In genomic region chr1:27934818-27935549, GRCh38 we compare ENCODE assay signal across 8 cellular contexts. TPM values are rescaled to one million over a fixed set of nuclear protein-coding genes. Genes with fewer than 3 reads are reported as not detected.
A peak's percentile ranks its signal among the peaks of the same experiment; 100 is the strongest.
DNase-seq lines count a peak whose midpoint lies in the region; ATAC-seq, FAIRE-seq and TF ChIP-seq lines count a peak whose summit lies in the region.

Gene SMPDL3B (plus strand): TSS chr1:27935000. CDS start chr1:27935184, 184 bp downstream.

- DNase-seq in activated T-cell treated with anti-CD3 and anti-CD28 coated beads, Interleukin-2, amount 50 U/mL, for 4 hours, result no peak
- DNase-seq in activated T-cell treated with anti-CD3 and anti-CD28 coated beads, Interleukin-2, amount 50 U/mL, for 1 hour, result no peak
- DNase-seq in NCI-H524 (lab: John Stamatoyannopoulos, UW), result peak; percentile 88 to 91
- peak; percentile 63 for DNase-seq in mammary epithelial cell
- no peak for DNase-seq in naive thymus-derived CD4-positive, alpha-beta T cell
- no peak for DNase-seq in GM03348 (ENCODE audit: low spot score)
- DNase-seq in frontal cortex (ENCODE audit: low spot score in 2 of 2), result no peak
- DNase-seq in activated CD8-positive, alpha-beta memory T cell treated with anti-CD3 and anti-CD28 coated beads for 24 hours, result no peak

- CTCF ChIA-PET in mammary epithelial cell (lab: Charles Lee; ENCODE audit: low non-redundant PET), result no interaction called here
- CTCF ChIA-PET in naive thymus-derived CD4-positive, alpha-beta T cell (lab: Charles Lee), result interaction anchor here (0.6 kb wide), 1 partner anchor 257 kb away, joined by 3 read pairs; no protein-coding TSS in a partner anchor

- H3K4me1 Mint-ChIP-seq in activated T-cell treated with anti-CD3 and anti-CD28 coated beads, Interleukin-2, amount 50 U/mL, for 4 hours (ENCODE audit: low read depth), result peaks cover 11% of the 10 kb centered on the region
- H3K4me1 Mint-ChIP-seq in naive thymus-derived CD4-positive, alpha-beta T cell, result peaks cover 7 to 53% (median 12%) of the 10 kb centered on the region in 7 donors

- no peaks in the 10 kb centered on the region for H3K27me3 ChIP-seq in mammary epithelial cell (ENCODE audit: insufficient read depth, low read length)
- H3K27me3 ChIP-seq in naive thymus-derived CD4-positive, alpha-beta T cell (ENCODE audit: control insufficient read depth in 2 of 2, insufficient read depth in 2 of 2, low read length in 2 of 2), result no peaks in the 10 kb centered on the region

- BruUV-seq in mammary epithelial cell (replicated peaks; lab: Mats Ljungman, UMichigan), result no TSS peak

- no peaks in the 10 kb centered on the region for H3K9me3 Mint-ChIP-seq in activated T-cell treated with anti-CD3 and anti-CD28 coated beads, Interleukin-2, amount 50 U/mL, for 4 hours
- H3K9me3 Mint-ChIP-seq in naive thymus-derived CD4-positive, alpha-beta T cell, result no peaks in the 10 kb centered on the region

- WGBS in mammary epithelial cell (ENCODE audit: low coverage, missing lambda C conversion rate), result 3% methylated on average over 15 of the region's 16 CpGs

- intact Hi-C loops in mammary epithelial cell (cut with micrococcal nuclease), result loop anchor here (1.0 to 5.0 kb wide), 2 partner anchors 24 to 42 kb away; partner anchors contain the start of gene XKR8
- intact Hi-C loops in naive thymus-derived CD4-positive, alpha-beta T cell (cut with micrococcal nuclease), result no loop called here

- TF ChIP-seq CTCF in mammary epithelial cell (conservative IDR thresholded peaks at IDR 0.05 in 1 of 2, IDR thresholded peaks at IDR 0.05 in 1 of 2; ENCODE audit: extremely low read depth in 1 of 2, insufficient read depth in 1 of 2, low read depth in 1 of 2, low read length in 2 of 2), result peak; percentile 18 to 43

- peak within 1 kb of the TSS; percentile 65 for H3K4me3 Mint-ChIP-seq in activated T-cell treated with anti-CD3 and anti-CD28 coated beads, Interleukin-2, amount 50 U/mL, for 4 hours
- peak within 1 kb of the TSS in 9 of 10 donors; percentile 35 to 66 (median 57) for H3K4me3 Mint-ChIP-seq in naive thymus-derived CD4-positive, alpha-beta T cell

- peak within 1 kb of the TSS; percentile 99 for H2AFZ ChIP-seq in mammary epithelial cell (ENCODE audit: low read depth, low read length)

- H3K27me3 Mint-ChIP-seq in activated T-cell treated with anti-CD3 and anti-CD28 coated beads, Interleukin-2, amount 50 U/mL, for 4 hours (ENCODE audit: low read depth), result peaks cover 15% of the 10 kb centered on the region
- peaks cover 5 to 15% (median 11%) of the 10 kb centered on the region in 5 donors for H3K27me3 Mint-ChIP-seq in naive thymus-derived CD4-positive, alpha-beta T cell

- in situ Hi-C loops in mammary epithelial cell (cut with MboI; ENCODE audit: low sequenced_read_pairs in 2 of 2), result no loop called here

- POLR2A ChIA-PET in naive thymus-derived CD4-positive, alpha-beta T cell (lab: Charles Lee), result interaction anchor here (0.6 to 1.0 kb wide), 2 partner anchors 20 to 47 kb away, joined by 3 to 4 read pairs; no protein-coding TSS in a partner anchor

- peak within 1 kb of the TSS in 4 of 9 donors; percentile 4 to 61 (median 36) for H3K27ac Mint-ChIP-seq in naive thymus-derived CD4-positive, alpha-beta T cell

- H3K36me3 Mint-ChIP-seq in activated T-cell treated with anti-CD3 and anti-CD28 coated beads, Interleukin-2, amount 50 U/mL, for 4 hours (ENCODE audit: insufficient read depth), result no peaks in the 10 kb centered on the region
- H3K36me3 Mint-ChIP-seq in naive thymus-derived CD4-positive, alpha-beta T cell, result peaks cover 0 to 3% (median 0%) of the 10 kb centered on the region in 5 donors

- peaks cover 9% of the 10 kb centered on the region for H3K4me1 ChIP-seq in mammary epithelial cell (ENCODE audit: insufficient read depth, low read length)
- H3K4me1 ChIP-seq in naive thymus-derived CD4-positive, alpha-beta T cell (ENCODE audit: control insufficient read depth in 2 of 2, insufficient read depth in 2 of 2, low read length in 2 of 2), result peaks cover 0 to 8% of the 10 kb centered on the region in 2 donors

- FAIRE-seq in frontal cortex (lab: Jason Lieb, UNC), result no peak

- no peaks in the 10 kb centered on the region for H4K20me1 ChIP-seq in mammary epithelial cell (ENCODE audit: insufficient read depth, low read length)

- H3K9ac ChIP-seq in mammary epithelial cell (ENCODE audit: insufficient read depth, low read length), result no peak within 1 kb of the TSS

- peak within 1 kb of the TSS; percentile 87 for H3K4me2 ChIP-seq in mammary epithelial cell (ENCODE audit: insufficient read depth, low read depth, low read length)

- dilution Hi-C loops in mammary epithelial cell (cut with HindIII; ENCODE audit: low sequenced_read_pairs), result loop anchor here (5.0 kb wide), 1 partner anchor 102 kb away; no protein-coding TSS in a partner anchor

- no peaks in the 10 kb centered on the region for H3K36me3 ChIP-seq in mammary epithelial cell (ENCODE audit: insufficient read depth, low read length)
- no peaks in the 10 kb centered on the region for H3K36me3 ChIP-seq in naive thymus-derived CD4-positive, alpha-beta T cell (ENCODE audit: control insufficient read depth in 2 of 3, insufficient read depth in 3 of 3, low read length in 3 of 3)

- no peaks in the 10 kb centered on the region for H3K9me3 ChIP-seq in mammary epithelial cell (replicated peaks; ENCODE audit: insufficient read depth, low read length)
- no peaks in the 10 kb centered on the region for H3K9me3 ChIP-seq in naive thymus-derived CD4-positive, alpha-beta T cell (ENCODE audit: control insufficient read depth in 2 of 3, low read length in 3 of 3)

- H3K4me3 ChIP-seq in mammary epithelial cell (replicated peaks in 1 of 3; ENCODE audit: insufficient read depth in 1 of 3, low read depth in 2 of 3, low read length in 3 of 3), result peak within 1 kb of the TSS; percentile 43 to 51 (median 48)
- H3K4me3 ChIP-seq in naive thymus-derived CD4-positive, alpha-beta T cell (ENCODE audit: low read length), result no peak within 1 kb of the TSS

- no peaks in the 10 kb centered on the region for H3K79me2 ChIP-seq in mammary epithelial cell (ENCODE audit: insufficient read depth, low read length)

- no peak within 1 kb of the TSS for H3K27ac ChIP-seq in mammary epithelial cell (ENCODE audit: insufficient read depth, low read depth, low read length)
- no peak within 1 kb of the TSS for H3K27ac ChIP-seq in naive thymus-derived CD4-positive, alpha-beta T cell (ENCODE audit: low read depth, low read length)

- peak; percentile 50 to 63 for ATAC-seq in activated T-cell treated with anti-CD3 and anti-CD28 coated beads, Interleukin-2, amount 50 U/mL, for 4 hours
- ATAC-seq in naive thymus-derived CD4-positive, alpha-beta T cell, result peak; percentile 34

RNA-seq across cellular contexts. Expression of gene SMPDL3B, which starts in this region (rescaled TPM):
- under 1 TPM; 0.16 to 0.43 (median 0.22) TPM for total RNA-seq in activated T-cell treated with anti-CD3 and anti-CD28 coated beads, Interleukin-2, amount 50 U/mL, for 4 hours
- total RNA-seq in mammary epithelial cell (10 to 100 TPM in 1 of 2 donors, 1 to 10 TPM in 1; 3.6 to 10.8 TPM), frontal cortex (0.82 TPM)
- polyA plus RNA-seq in mammary epithelial cell, result 13.9 TPM
- polyA minus RNA-seq in mammary epithelial cell, result 3.0 TPM
- total RNA-seq in naive thymus-derived CD4-positive, alpha-beta T cell, result under 1 TPM in 3 of 5 experiments, not detected in 2; 0.19 to 0.47 (median 0.41) TPM
- not detected for polyA plus RNA-seq in naive thymus-derived CD4-positive, alpha-beta T cell

Comparison
In these comparisons a context has a peak if more than half of its experiments do, and no peak if none do; other contexts are left out.
1. RNA of gene SMPDL3B (polyA plus RNA-seq): 13.9 TPM in mammary epithelial cell (single experiment); not detected in naive thymus-derived CD4-positive, alpha-beta T cell; every median in the first group is over 10 times any median in the second.
2. Peak in ATAC-seq in activated T-cell treated with anti-CD3 and anti-CD28 coated beads, Interleukin-2, amount 50 U/mL, for 4 hours; RNA of the gene not detected or under 1 TPM.
3. Peak in ATAC-seq in naive thymus-derived CD4-positive, alpha-beta T cell; RNA of the gene not detected or under 1 TPM.
4. DNase-seq: peak in NCI-H524 (2 of 2) and mammary epithelial cell (single experiment); none in activated T-cell treated with anti-CD3 and anti-CD28 coated beads, Interleukin-2, amount 50 U/mL, for 4 hours (single experiment), activated T-cell treated with anti-CD3 and anti-CD28 coated beads, Interleukin-2, amount 50 U/mL, for 1 hour (single experiment), naive thymus-derived CD4-positive, alpha-beta T cell (0 of 9), GM03348 (single experiment), frontal cortex (0 of 2) and activated CD8-positive, alpha-beta memory T cell treated with anti-CD3 and anti-CD28 coated beads for 24 hours (single experiment).